ENCODE assay signal across 16 cellular contexts in the genomic region with DNA sequence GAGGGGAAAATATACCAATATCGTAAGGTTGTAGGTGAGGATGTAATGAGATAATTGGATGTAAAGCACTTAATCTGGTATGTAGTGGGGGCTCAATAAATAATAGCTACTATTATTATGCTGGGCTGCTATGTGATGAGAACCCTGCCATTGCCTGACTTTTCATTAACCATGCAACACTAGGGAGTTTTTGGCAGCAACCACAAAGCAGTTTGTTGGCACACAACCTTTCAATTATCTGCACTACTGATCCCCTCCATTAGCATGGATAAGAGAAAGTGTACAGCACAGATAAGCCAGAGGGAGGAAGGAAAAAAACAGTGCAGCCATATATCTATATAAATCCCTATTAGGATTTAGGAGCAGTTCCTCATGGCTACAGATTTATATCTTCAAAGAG.
DNase-seq lines count a peak whose midpoint lies in the region; ATAC-seq, FAIRE-seq and TF ChIP-seq lines count a peak whose summit lies in the region.
"Had no signal": no experiment of that assay in that cellular context is flagged by ENCODE, and none has a peak within 500 bp of the region (broad histone marks: within the 10 kb centered on the region; RNA-seq: fewer than 3 reads in every experiment).

No MANE protein-coding gene starts in this region.

- CTCF ChIA-PET in H1 (lab: Charles Lee; ENCODE audit: partially characterized antibody), result interaction anchor here (0.8 kb wide), 1 partner anchor 329 kb away, joined by 3 read pairs; no protein-coding TSS in a partner anchor

- H3K36me3 ChIP-seq in H1 (ENCODE audit: control insufficient read depth in 2 of 4, insufficient read depth in 4 of 4, low read length in 3 of 4) (no peaks in the 10 kb centered on the region), WERI-Rb-1 (no peaks in the 10 kb centered on the region)

- H3K9me3 ChIP-seq in H1 (ENCODE audit: insufficient read depth in 2 of 2, low read depth in 1 of 2, low read length in 1 of 2) (no peaks in the 10 kb centered on the region), WERI-Rb-1 (ENCODE audit: severe bottlenecking) (peaks cover 2% of the 10 kb centered on the region)

- H2BK15ac ChIP-seq in H1 (ENCODE audit: low read length), result no peak overlapping the region

- no peak overlapping the region for H3K56ac ChIP-seq in H1 (replicated peaks; ENCODE audit: insufficient read length, low read depth, low read length)

- TF ChIP-seq CTCF in H1 (IDR thresholded peaks at IDR 0.05; ENCODE audit: control extremely low read depth in 1 of 3, insufficient read depth in 1 of 3, low read depth in 1 of 3, low read length in 3 of 3), result no peak
- TF ChIP-seq CTCF in WERI-Rb-1 (IDR thresholded peaks at IDR 0.05; ENCODE audit: low read depth, low read length), result no peak

- H3K4me2 ChIP-seq in H1 (ENCODE audit: insufficient read depth in 1 of 2, low read depth in 2 of 2, low read length in 2 of 2), result no peak overlapping the region

- H2AFZ ChIP-seq in H1 (ENCODE audit: low read length), result no peak overlapping the region

- no peak for TF ChIP-seq POLR2A in H1 (IDR thresholded peaks at IDR 0.05; ENCODE audit: control extremely low read depth in 1 of 2, low read depth in 2 of 2, low read length in 2 of 2)

- no peak overlapping the region for H4K8ac ChIP-seq in H1 (ENCODE audit: extremely low read depth, insufficient read depth, low read length)

- H2BK120ac ChIP-seq in H1 (replicated peaks; ENCODE audit: low read depth, low read length), result peak overlapping the region; percentile 84

- no peak overlapping the region for H4K5ac ChIP-seq in H1 (ENCODE audit: insufficient read length, low read depth, low read length)

- no peaks in the 10 kb centered on the region for H3K79me1 ChIP-seq in H1 (ENCODE audit: low read depth, low read length)

- no peak overlapping the region for H2BK12ac ChIP-seq in H1 (ENCODE audit: low read depth, low read length)

- no peak for TF ChIP-seq RAD21 in H1 (IDR thresholded peaks at IDR 0.05 in 1 of 2, conservative IDR thresholded peaks at IDR 0.05 in 1 of 2; ENCODE audit: low read depth in 2 of 2, low read length in 2 of 2)

- ATAC-seq in GM18868 (IDR thresholded peaks at IDR 0.05; ENCODE audit: unreplicated experiment), result peak; percentile 54
- ATAC-seq in GM21367 (IDR thresholded peaks at IDR 0.05; ENCODE audit: unreplicated experiment), result no peak
- ATAC-seq: PC-3, T-helper 17 cell had no signal

- H3K9ac ChIP-seq in H1 (replicated peaks in 1 of 4; ENCODE audit: extremely low read depth in 1 of 4, low read depth in 3 of 4, low read length in 3 of 4), result no peak overlapping the region

- H4K20me1 ChIP-seq in H1 (replicated peaks in 1 of 2; ENCODE audit: control insufficient read depth in 1 of 2, insufficient read depth in 2 of 2, low read length in 2 of 2), result no peaks in the 10 kb centered on the region

- H3K27me3 ChIP-seq in H1 (replicated peaks in 1 of 4; ENCODE audit: control insufficient read depth in 3 of 4, extremely low read depth in 1 of 4, insufficient read depth in 3 of 4, low read length in 3 of 4), result no peaks in the 10 kb centered on the region
- H3K27me3 ChIP-seq in WERI-Rb-1 (ENCODE audit: insufficient read depth, low read depth, severe bottlenecking), result no peaks in the 10 kb centered on the region

- DNase-seq in NCI-H1092 treated with DMSO at 0.1 percent for 48 hours (lab: John Stamatoyannopoulos, UW) (peak; percentile 19), NCI-H82 treated with DMSO at 0.1 percent for 48 hours (lab: John Stamatoyannopoulos, UW; ENCODE audit: unreplicated experiment) (peak; percentile 33), H1 (ENCODE audit: low read depth in 1 of 2, low spot score in 2 of 2) (no peak), WERI-Rb-1 (no peak)
- DNase-seq in stimulated activated CD4-positive, alpha-beta T cell treated with anti-CD3 and anti-CD28 coated beads, Interleukin-4, amount 100 ng/mL, for 1 hour, result no peak
- DNase-seq: COR-L47, Karpas-422, MM.1S, NCI-H2029, NCI-H510A treated with DMSO at 0.1 percent for 48 hours, T-helper 17 cell had no signal

- H3K14ac ChIP-seq in H1 (ENCODE audit: insufficient read length), result no peak overlapping the region

- H3K4me3 ChIP-seq in H1 (ENCODE audit: extremely low read depth in 1 of 4, insufficient read depth in 2 of 4, low read depth in 3 of 4, low read length in 4 of 4) (no peak overlapping the region), WERI-Rb-1 (ENCODE audit: low read depth, low read length) (no peak overlapping the region)

- no peak overlapping the region for H2AK5ac ChIP-seq in H1 (ENCODE audit: low read depth, low read length)

- no peaks in the 10 kb centered on the region for H3K79me2 ChIP-seq in H1 (ENCODE audit: control insufficient read depth in 1 of 2, insufficient read depth in 2 of 2, low read length in 2 of 2)

- FAIRE-seq in H1 (lab: Jason Lieb, UNC), result no peak
- FAIRE-seq: H54 had no signal

- no peak overlapping the region for H3K23ac ChIP-seq in H1 (ENCODE audit: insufficient read length)

- H2BK5ac ChIP-seq in H1 (ENCODE audit: low read depth, low read length), result no peak overlapping the region

- H3K27ac ChIP-seq in H1 (ENCODE audit: low read depth, low read length) (no peak overlapping the region), WERI-Rb-1 (no peak overlapping the region)
- H3K27ac ChIP-seq: RWPE1 had no signal

- TF ChIP-seq EP300 in H1 (IDR thresholded peaks at IDR 0.05; ENCODE audit: borderline replicate concordance in 1 of 2, low read depth in 2 of 2, low read length in 2 of 2), result no peak

- no peaks in the 10 kb centered on the region for H3K4me1 ChIP-seq in H1 (replicated peaks in 1 of 4; ENCODE audit: control insufficient read depth in 3 of 4, insufficient read depth in 4 of 4, low read length in 3 of 4)

- POLR2A ChIA-PET in H1 (lab: Charles Lee; ENCODE audit: partially characterized antibody), result no interaction called here

- no peak overlapping the region for H4K91ac ChIP-seq in H1 (replicated peaks; ENCODE audit: insufficient read length, low read length)

- H3K18ac ChIP-seq in H1 (ENCODE audit: extremely low read depth, low read length), result no peak overlapping the region

- no peak overlapping the region for H3K4ac ChIP-seq in H1 (replicated peaks; ENCODE audit: insufficient read length, low read depth, low read length)

- no peaks in the 10 kb centered on the region for H3K23me2 ChIP-seq in H1 (ENCODE audit: low read depth, low read length)

- 100% methylated on average over 1 of the region's 1 CpG; no CpG with 5 or more reads in 1 of the 2 experiments for WGBS in H1 (ENCODE audit: extremely low coverage in 1 of 2, insufficient coverage in 1 of 2, insufficient read length in 1 of 2, insufficient replicate concordance in 2 of 2, low coverage in 1 of 2, low lambda C conversion rate in 2 of 2, missing lambda C conversion rate in 1 of 2), 2 experiments

- H2BK20ac ChIP-seq in H1 (ENCODE audit: low read length), result no peak overlapping the region

TF ChIP-seq in H1, 55 proteins besides CTCF, POLR2A, EP300 and RAD21:
- TF ChIP-seq RXRA (IDR thresholded peaks at IDR 0.05; ENCODE audit: insufficient read depth, low read depth, low read length), result no peak

Comparison
In these comparisons a context has a peak if more than half of its experiments do, and no peak if none do; other contexts are left out.
1. DNase-seq: peak in NCI-H1092 treated with DMSO at 0.1 percent for 48 hours (single experiment) and NCI-H82 treated with DMSO at 0.1 percent for 48 hours (single experiment); none in H1 (0 of 2), WERI-Rb-1 (single experiment) and stimulated activated CD4-positive, alpha-beta T cell treated with anti-CD3 and anti-CD28 coated beads, Interleukin-4, amount 100 ng/mL, for 1 hour (single experiment).